In the genomic region with DNA sequence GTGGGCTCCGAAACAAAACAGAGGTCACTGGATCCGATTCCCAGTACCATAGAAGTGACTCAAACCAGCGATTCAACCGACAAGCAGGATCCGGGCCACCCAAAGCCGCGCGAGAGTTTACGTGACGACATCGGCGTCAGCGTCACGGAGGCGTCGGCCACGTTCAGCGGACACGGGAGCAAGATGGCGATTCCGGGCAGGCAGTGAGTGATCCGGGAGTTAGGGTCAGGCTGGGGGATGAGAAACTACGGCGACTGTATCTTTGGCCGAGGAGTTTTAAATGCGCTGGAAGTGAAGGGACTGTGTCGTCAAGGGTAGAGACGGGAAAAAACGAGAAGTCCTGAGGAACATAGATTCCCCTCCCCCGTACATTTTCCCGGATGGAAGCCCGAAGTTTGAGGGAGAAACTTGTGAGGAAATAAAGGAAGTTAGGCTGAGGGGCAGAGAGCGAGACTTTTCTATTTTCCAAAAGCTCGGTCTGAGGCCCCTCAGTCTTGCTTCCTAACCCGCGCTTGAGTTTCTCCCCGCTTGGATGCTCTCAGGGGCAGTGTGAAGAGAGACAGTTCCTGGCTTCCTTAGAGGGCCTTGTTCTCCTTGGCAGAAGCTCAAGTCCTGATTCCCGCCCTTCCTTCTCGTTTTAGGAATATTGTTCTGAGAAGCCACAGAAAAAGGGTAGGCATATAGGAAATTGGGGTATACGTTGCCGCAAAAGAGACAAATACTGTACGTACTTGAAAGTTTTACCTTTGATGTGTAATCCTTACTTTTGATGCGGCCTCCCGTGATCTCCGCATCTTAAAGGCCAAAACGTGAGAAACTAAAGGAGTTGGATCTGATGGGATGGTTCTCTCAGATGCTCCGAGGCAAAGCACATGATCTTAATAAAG, we compare ENCODE assay signal across 8 cellular contexts. TPM values are rescaled to one million over a fixed set of nuclear protein-coding genes. Genes with fewer than 3 reads are reported as not detected.
DNase-seq lines count a peak whose midpoint lies in the region; ATAC-seq, FAIRE-seq and TF ChIP-seq lines count a peak whose summit lies in the region.

A gene with protein sequence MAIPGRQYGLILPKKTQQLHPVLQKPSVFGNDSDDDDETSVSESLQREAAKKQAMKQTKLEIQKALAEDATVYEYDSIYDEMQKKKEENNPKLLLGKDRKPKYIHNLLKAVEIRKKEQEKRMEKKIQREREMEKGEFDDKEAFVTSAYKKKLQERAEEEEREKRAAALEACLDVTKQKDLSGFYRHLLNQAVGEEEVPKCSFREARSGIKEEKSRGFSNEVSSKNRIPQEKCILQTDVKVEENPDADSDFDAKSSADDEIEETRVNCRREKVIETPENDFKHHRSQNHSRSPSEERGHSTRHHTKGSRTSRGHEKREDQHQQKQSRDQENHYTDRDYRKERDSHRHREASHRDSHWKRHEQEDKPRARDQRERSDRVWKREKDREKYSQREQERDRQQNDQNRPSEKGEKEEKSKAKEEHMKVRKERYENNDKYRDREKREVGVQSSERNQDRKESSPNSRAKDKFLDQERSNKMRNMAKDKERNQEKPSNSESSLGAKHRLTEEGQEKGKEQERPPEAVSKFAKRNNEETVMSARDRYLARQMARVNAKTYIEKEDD (plus strand): TSS at position 156 of the 887 bp plus-strand sequence. CDS start 28 bp downstream, at position 184.

- peak; percentile 83 for FAIRE-seq in HepG2 (lab: Jason Lieb, UNC)

- POLR2A ChIA-PET in HepG2 (lab: Yijun Ruan, JAX) = interaction anchor here (0.6 to 2.5 kb wide), 6 partner anchors 9 to 228 kb away, joined by 3 to 12 read pairs (median 3); no protein-coding TSS in a partner anchor

- TF ChIP-seq RAD21 in HepG2 (CRISPR knock-in tag; IDR thresholded peaks at IDR 0.05) = no peak

- H3K9ac ChIP-seq in BLaER1 treated with 17β-estradiol and CSF1 and Interleukin-3, amounts not matched to agents 10 nM and 100 nM = peak within 1 kb of the TSS; percentile 92 to 99 (median 97)
- peak within 1 kb of the TSS; percentile 99 for H3K9ac ChIP-seq in HepG2 (ENCODE audit: insufficient read depth, low read depth, low read length)

- peak within 1 kb of the TSS; percentile 94 to 99 (median 98) for H3K27ac ChIP-seq in BLaER1 treated with 17β-estradiol and CSF1 and Interleukin-3, amounts not matched to agents 10 nM and 100 nM
- peak within 1 kb of the TSS; percentile 87 for H3K27ac ChIP-seq in HepG2 (ENCODE audit: extremely low read length, insufficient read depth, low read length)

- TF ChIP-seq CTCF in HepG2 (CRISPR knock-in tag; IDR thresholded peaks at IDR 0.05) = peak; percentile 23; the same call in 1 of the 2 replicates

- peaks cover 48% of the 10 kb centered on the region for H3K79me2 ChIP-seq in HepG2 (ENCODE audit: insufficient read depth, low read length)

- H3K4me1 ChIP-seq in BLaER1 treated with 17β-estradiol and CSF1 and Interleukin-3, amounts not matched to agents 10 nM and 100 nM = peaks cover 21 to 41% (median 30%) of the 10 kb centered on the region in 10 experiments
- H3K4me1 ChIP-seq in HepG2 (ENCODE audit: insufficient read depth, low read length) = peaks cover 47% of the 10 kb centered on the region

- intact Hi-C loops in HepG2 (cut with micrococcal nuclease; ENCODE audit: unreplicated experiment) = no loop called here

- CTCF ChIA-PET in HepG2 (lab: Yijun Ruan, JAX; ENCODE audit: low intra/inter-chr PET ratio, low total read pairs) = no interaction called here

- H3K9me3 ChIP-seq in BLaER1 treated with 17β-estradiol and CSF1 and Interleukin-3, amounts not matched to agents 10 nM and 100 nM (replicated peaks in 1 of 11) = no peaks in the 10 kb centered on the region
- no peaks in the 10 kb centered on the region for H3K9me3 ChIP-seq in HepG2 (ENCODE audit: low read length)

- in situ Hi-C loops in HepG2 (cut with HindIII; ENCODE audit: extremely low pct_ligation_motif_present, low pct_unique_long_range_greater_than_20kb) = no loop called here

- TF ChIP-seq POLR2A in HepG2 (IDR thresholded peaks at IDR 0.05; ENCODE audit: insufficient read depth in 1 of 2, low read depth in 2 of 2, low read length in 2 of 2) = peak; percentile 97 to 98

- H4K20me1 ChIP-seq in BLaER1 treated with 17β-estradiol and CSF1 and Interleukin-3, amounts not matched to agents 10 nM and 100 nM = peaks cover 0 to 29% (median 8%) of the 10 kb centered on the region in 11 experiments; a peak in 11 of 22 replicates
- H4K20me1 ChIP-seq in HepG2 (ENCODE audit: insufficient read depth, low read length) = no peaks in the 10 kb centered on the region

- ATAC-seq in GM19351 (IDR thresholded peaks at IDR 0.05; ENCODE audit: unreplicated experiment) (peak; percentile 77), HepG2 (peak; percentile 99)

- DNase-seq in HK-2 (ENCODE audit: unreplicated experiment) (peak; percentile 94), NCI-H82 treated with DMSO at 0.1 percent for 48 hours (lab: John Stamatoyannopoulos, UW; ENCODE audit: unreplicated experiment) (peak; percentile 77), dermis microvascular lymphatic vessel endothelial cell (ENCODE audit: low read depth in 2 of 2) (peak; percentile 93 to 95), HepG2 (ENCODE audit: low spot score) (peak; percentile 90)
- DNase-seq in activated CD4-positive, alpha-beta T cell treated with anti-CD3 and anti-CD28 coated beads, Interleukin-2, amount 50 U/mL, for 48 hours = peak; percentile 95 to 97
- DNase-seq in stimulated activated CD4-positive, alpha-beta T cell treated with anti-CD3 and anti-CD28 coated beads, Interleukin-2, amount 100 ng/mL, for 48 hours = peak; percentile 91 to 92

- WGBS in HepG2 (ENCODE audit: low lambda C conversion rate) = under 1% methylated on average over 39 of the region's 47 CpGs

- 0 out of 4 replicates have a peak, but pooled peaks of 1 of the 2 experiments have one; percentile 14 for TF ChIP-seq EP300 in HepG2 (IDR thresholded peaks at IDR 0.05; ENCODE audit: low read depth in 2 of 2, low read length in 2 of 2)
- no peak for TF ChIP-seq EP300 in HepG2 (CRISPR knock-in tag; IDR thresholded peaks at IDR 0.05; ENCODE audit: borderline replicate concordance)

- H3K4me2 ChIP-seq in BLaER1 treated with 17β-estradiol and CSF1 and Interleukin-3, amounts not matched to agents 10 nM and 100 nM = peak within 1 kb of the TSS; percentile 70 to 93 (median 80)
- H3K4me2 ChIP-seq in HepG2 (ENCODE audit: low read depth, low read length) = peak within 1 kb of the TSS; percentile 81

- TSS peak; percentile 73 for BruUV-seq in HepG2 (replicated peaks; lab: Mats Ljungman, UMichigan)

- no peaks in the 10 kb centered on the region for H3K27me3 ChIP-seq in BLaER1 treated with 17β-estradiol and CSF1 and Interleukin-3, amounts not matched to agents 10 nM and 100 nM
- H3K27me3 ChIP-seq in HepG2 (ENCODE audit: control insufficient read depth in 1 of 2, insufficient read depth in 2 of 2, low read length in 2 of 2) = no peaks in the 10 kb centered on the region; a peak in 1 of 5 replicates

- peak within 1 kb of the TSS; percentile 71 to 85 (median 75) for H3K4me3 ChIP-seq in BLaER1 treated with 17β-estradiol and CSF1 and Interleukin-3, amounts not matched to agents 10 nM and 100 nM
- peak within 1 kb of the TSS; percentile 85 to 93 (median 91) for H3K4me3 ChIP-seq in HepG2 (replicated peaks in 1 of 3; ENCODE audit: insufficient read depth in 1 of 3, low read depth in 2 of 3, low read length in 3 of 3)

- peaks cover 22 to 39% (median 33%) of the 10 kb centered on the region in 11 experiments; a peak in 21 of 22 replicates for H3K36me3 ChIP-seq in BLaER1 treated with 17β-estradiol and CSF1 and Interleukin-3, amounts not matched to agents 10 nM and 100 nM
- peaks cover 0 to 9% of the 10 kb centered on the region in 2 experiments; a peak in 2 of 5 replicates for H3K36me3 ChIP-seq in HepG2 (replicated peaks in 1 of 2; ENCODE audit: control insufficient read depth in 1 of 2, insufficient read depth in 2 of 2, low read length in 2 of 2)

- peak within 1 kb of the TSS; percentile 66 for H2AFZ ChIP-seq in HepG2 (ENCODE audit: low read length)

TF ChIP-seq in HepG2, 621 proteins besides CTCF, POLR2A, EP300 and RAD21 (continues in another document):
- TF ChIP-seq PHF8 (CRISPR knock-in tag; IDR thresholded peaks at IDR 0.05) (peak; percentile 95), GTF2F1 (IDR thresholded peaks at IDR 0.05; ENCODE audit: low read length) (0 out of 2 replicates have a peak, but pooled peaks have one; percentile 48), BCL6 (CRISPR knock-in tag; IDR thresholded peaks at IDR 0.05) (0 out of 2 replicates have a peak, but pooled peaks have one; percentile 29), HES4 (CRISPR knock-in tag; IDR thresholded peaks at IDR 0.05; ENCODE audit: borderline replicate concordance) (no peak), ZSCAN9 (CRISPR knock-in tag; IDR thresholded peaks at IDR 0.05; ENCODE audit: borderline replicate concordance) (peak; percentile 80), SCMH1 (CRISPR knock-in tag; IDR thresholded peaks at IDR 0.05; ENCODE audit: borderline replicate concordance) (no peak), GATAD2A (CRISPR knock-in tag; IDR thresholded peaks at IDR 0.05) (peak; percentile 50), NCOA2 (CRISPR knock-in tag; IDR thresholded peaks at IDR 0.05) (0 out of 2 replicates have a peak, but pooled peaks have one; percentile 22)

RNA-seq across cellular contexts. Expression of the gene that starts here (rescaled TPM):
- total RNA-seq in dermis microvascular lymphatic vessel endothelial cell (8.1 and 11.6 TPM in 2 replicates), HepG2 (2016; rRNA removed; fragmentation: Illumina TruSeq; extraction: Trizol) (12.7 and 14.3 TPM in 2 replicates)
- 4.8 and 4.9 TPM in 2 replicates for total RNA-seq in HepG2 (2016; cell fraction: cytosol; rRNA removed; fragmentation: Illumina TruSeq; extraction: Trizol; ENCODE audit: low read depth)
- total RNA-seq in HepG2 (2016; cell fraction: insoluble cytoplasmic fraction; rRNA removed; fragmentation: Illumina TruSeq; extraction: Trizol) = 11.4 and 13.2 TPM in 2 replicates
- total RNA-seq in HepG2 (2016; cell fraction: membrane; rRNA removed; fragmentation: Illumina TruSeq; extraction: Trizol) = 6.2 and 6.9 TPM in 2 replicates
- total RNA-seq in HepG2 (2016; cell fraction: nucleus; rRNA removed; fragmentation: Illumina TruSeq; extraction: Trizol) = 17.0 and 18.8 TPM in 2 replicates
- polyA plus RNA-seq in HepG2 (2011; rRNA removed) = 6.9 and 7.0 TPM in 2 replicates
- polyA plus RNA-seq in HepG2 (2011; cell fraction: cytosol; rRNA removed) = 4.6 and 5.9 TPM in 2 replicates
- polyA plus RNA-seq in HepG2 (2011; cell fraction: nucleus; rRNA removed) = 7.8 and 8.7 TPM in 2 replicates
- polyA plus RNA-seq in HepG2 (2012) = 9.8 and 14.0 TPM in 2 replicates
- polyA plus RNA-seq in HepG2 (2016; cell fraction: cytosol; fragmentation: Illumina TruSeq; extraction: Trizol; ENCODE audit: low read depth) = 2.3 and 2.7 TPM in 2 replicates
- polyA plus RNA-seq in HepG2 (2016; cell fraction: insoluble cytoplasmic fraction; fragmentation: Illumina TruSeq; extraction: Trizol; ENCODE audit: low read depth) = 20.2 and 23.2 TPM in 2 replicates
- polyA plus RNA-seq in HepG2 (2016; cell fraction: membrane; fragmentation: Illumina TruSeq; extraction: Trizol; ENCODE audit: low read depth) = 4.3 and 5.8 TPM in 2 replicates
- 29.8 and 32.2 TPM in 2 replicates for polyA plus RNA-seq in HepG2 (2016; cell fraction: nucleus; fragmentation: Illumina TruSeq; extraction: Trizol; ENCODE audit: insufficient read depth, low read depth)
- 5.6 and 19.0 TPM in 2 replicates for polyA minus RNA-seq in HepG2 (2011; rRNA and poly(A)+ RNA removed; ENCODE audit: low replicate concordance)
- polyA minus RNA-seq in HepG2 (2011; cell fraction: cytosol; rRNA and poly(A)+ RNA removed) = 3.8 and 5.9 TPM in 2 replicates
- 31.1 and 34.6 TPM in 2 replicates for polyA minus RNA-seq in HepG2 (2011; cell fraction: nucleus; rRNA and poly(A)+ RNA removed)

Comparison
In these comparisons a context has a peak if more than half of its experiments do, and no peak if none do; other contexts are left out.
1. Peak in every context shown above with its lines: DNase-seq, ATAC-seq, H3K4me3 ChIP-seq and H3K27ac ChIP-seq.